Comparison of ENCODE assay signal across 1 cellular context in genomic region chr21:46459024-46459355, GRCh38.
TF ChIP-seq lines count a peak whose summit lies in the region.

No MANE protein-coding gene starts in this region.

TF ChIP-seq in K562, 482 proteins besides CTCF, POLR2A, EP300 and RAD21 (continued from another document and continues in another):
- 0 out of 2 replicates have a peak, but pooled peaks have one; percentile 20 for TF ChIP-seq ARID4B (CRISPR knock-in tag; IDR thresholded peaks at IDR 0.05)
- TF ChIP-seq SAFB2 (IDR thresholded peaks at IDR 0.05; ENCODE audit: borderline replicate concordance, low read depth, low read length, severe bottlenecking) = no peak
- no peak for TF ChIP-seq ATF3 (IDR thresholded peaks at IDR 0.05)
- no peak for TF ChIP-seq ATF3 (CRISPR knock-in tag; conservative IDR thresholded peaks at IDR 0.05)
- no peak for TF ChIP-seq DACH1 (IDR thresholded peaks at IDR 0.05; ENCODE audit: partially characterized antibody)
- no peak for TF ChIP-seq DMBX1 (CRISPR knock-in tag; IDR thresholded peaks at IDR 0.05; ENCODE audit: borderline replicate concordance)
- TF ChIP-seq ZBTB40 (IDR thresholded peaks at IDR 0.05) = no peak
- TF ChIP-seq ZBTB40 (CRISPR knock-in tag; IDR thresholded peaks at IDR 0.05) = no peak
- TF ChIP-seq CREB3L1 (IDR thresholded peaks at IDR 0.05; ENCODE audit: borderline replicate concordance, low read depth) = no peak
- peak in 1 of 2 experiments; percentile 62; a peak in 2 of 4 replicates for TF ChIP-seq SIN3A (IDR thresholded peaks at IDR 0.05; ENCODE audit: borderline replicate concordance in 2 of 2, control insufficient read depth in 1 of 2, low read depth in 2 of 2, low read length in 2 of 2)
- TF ChIP-seq THAP12 (CRISPR knock-in tag; IDR thresholded peaks at IDR 0.05) = no peak
- no peak for TF ChIP-seq ZNF239 (CRISPR knock-in tag; IDR thresholded peaks at IDR 0.05)
- TF ChIP-seq TRIM24 (IDR thresholded peaks at IDR 0.05) = no peak
- TF ChIP-seq ILF3 (IDR thresholded peaks at IDR 0.05; ENCODE audit: borderline replicate concordance) = no peak
- no peak for TF ChIP-seq ZNF518B (CRISPR knock-in tag; IDR thresholded peaks at IDR 0.05)
- TF ChIP-seq CBX2 (IDR thresholded peaks at IDR 0.05; ENCODE audit: insufficient read depth, low read length, poor library complexity, severe bottlenecking) = no peak
- no peak for TF ChIP-seq ZNF347 (CRISPR knock-in tag; IDR thresholded peaks at IDR 0.05; ENCODE audit: low read depth)
- no peak for TF ChIP-seq XRCC4 (IDR thresholded peaks at IDR 0.05; ENCODE audit: extremely low read depth, insufficient read depth, insufficient read length)
- no peak for TF ChIP-seq CBFA2T2 (conservative IDR thresholded peaks at IDR 0.05)
- no peak for TF ChIP-seq NFE2 (IDR thresholded peaks at IDR 0.05; ENCODE audit: low read depth)
- TF ChIP-seq RBM15 (IDR thresholded peaks at IDR 0.05; ENCODE audit: insufficient read depth, low read length) = no peak
- no peak for TF ChIP-seq ZNF830 (CRISPR knock-in tag; IDR thresholded peaks at IDR 0.05)
- TF ChIP-seq MAFF (IDR thresholded peaks at IDR 0.05; ENCODE audit: low read length) = no peak
- TF ChIP-seq KAT8 (IDR thresholded peaks at IDR 0.05; ENCODE audit: low read depth) = no peak
- no peak for TF ChIP-seq SRSF3 (IDR thresholded peaks at IDR 0.05; ENCODE audit: insufficient read depth, low read length)
- TF ChIP-seq TSC22D4 (tag; IDR thresholded peaks at IDR 0.05) = no peak
- peak; percentile 50; the same call in 1 of the 2 replicates for TF ChIP-seq ELF2 (CRISPR knock-in tag; IDR thresholded peaks at IDR 0.05)
- no peak for TF ChIP-seq U2AF2 (optimal IDR thresholded peaks at IDR 0.05; ENCODE audit: low read depth, low read length)
- no peak for TF ChIP-seq HNRNPH1 (optimal IDR thresholded peaks at IDR 0.05; ENCODE audit: low read depth, low read length)
- TF ChIP-seq GTF2E2 (tag; IDR thresholded peaks at IDR 0.05) = no peak
- no peak for TF ChIP-seq HBP1 (CRISPR knock-in tag; IDR thresholded peaks at IDR 0.05)
- no peak for TF ChIP-seq ZNF23 (CRISPR knock-in tag; IDR thresholded peaks at IDR 0.05)
